Comparison of ENCODE assay signal across 8 cellular contexts in genomic region chr6:87589693-87590416, GRCh38. TPM values are rescaled to one million over a fixed set of nuclear protein-coding genes. Genes with fewer than 3 reads are reported as not detected.
A peak's percentile ranks its signal among the peaks of the same experiment; 100 is the strongest.
DNase-seq lines count a peak whose midpoint lies in the region; ATAC-seq and TF ChIP-seq lines count a peak whose summit lies in the region.

TSS of gene ORC3 (plus strand) at chr6:87590135. CDS start at chr6:87590169, 34 bp downstream.
TSS of gene RARS2 (minus strand) at chr6:87589987. CDS start at chr6:87589957, 30 bp downstream.

- ATAC-seq in GM18498 (IDR thresholded peaks at IDR 0.05; ENCODE audit: unreplicated experiment): peak; percentile 100
- ATAC-seq in HG02938 (IDR thresholded peaks at IDR 0.05; ENCODE audit: unreplicated experiment): peak; percentile 99
- peak; percentile 100 for ATAC-seq in left ventricle myocardium superior

- peak within 1 kb of the TSS; percentile 58 to 87 for H3K4me3 ChIP-seq in uterus

- intact Hi-C loops in left ventricle myocardium superior (cut with micrococcal nuclease): no loop called here
- intact Hi-C loops in uterus (cut with DNase I; ENCODE audit: low total_unique reads): no loop called here

- H3K27ac ChIP-seq in angular gyrus (ENCODE audit: low read depth, low read length): peak within 1 kb of the TSS; percentile 34
- H3K27ac ChIP-seq in uterus: peak within 1 kb of the TSS; percentile 71 to 85

- H3K36me3 ChIP-seq in uterus: no peaks in the 10 kb centered on the region

- peak; percentile 28 to 86 for TF ChIP-seq POLR2A in uterus (IDR thresholded peaks at IDR 0.05)

- peaks cover 8 to 14% of the 10 kb centered on the region in 2 donors for H3K4me1 ChIP-seq in uterus

- peak; percentile 76 to 92 for DNase-seq in NCI-H187 (lab: John Stamatoyannopoulos, UW)
- peak; percentile 87 to 95 (median 91) for DNase-seq in T-helper 2 cell
- DNase-seq in left ventricle myocardium superior: peak; percentile 98
- DNase-seq in pulmonary artery endothelial cell (ENCODE audit: low read depth, low spot score): peak; percentile 76
- peak; percentile 94 to 96 for DNase-seq in uterus

- H3K9me3 ChIP-seq in uterus: no peaks in the 10 kb centered on the region

- no peak for TF ChIP-seq CTCF in uterus (IDR thresholded peaks at IDR 0.05)

- no peaks in the 10 kb centered on the region for H3K27me3 ChIP-seq in uterus

RNA-seq across cellular contexts. Expression of gene ORC3, which starts in this region (rescaled TPM):
- total RNA-seq in left ventricle myocardium superior: 18.7 TPM
- 13.3 and 19.8 TPM in 2 replicates for total RNA-seq in pulmonary artery endothelial cell
- 10 to 100 TPM in 3 of 4 donors, 1 to 10 TPM in 1; 6.2 to 43.9 (median 24.8) TPM for total RNA-seq in uterus

RNA-seq across cellular contexts. Expression of gene RARS2, which starts in this region (rescaled TPM):
- total RNA-seq in left ventricle myocardium superior (19.2 TPM), pulmonary artery endothelial cell (28.3 and 34.0 TPM in 2 replicates), uterus (10 to 100 TPM; 15.6 to 61.3 (median 44.1) TPM)

Comparison
In these comparisons a context has a peak if more than half of its experiments do, and no peak if none do; other contexts are left out.
1. Peak in every context shown above with its lines: DNase-seq, ATAC-seq, H3K4me3 ChIP-seq and H3K27ac ChIP-seq.